In the genomic region with DNA sequence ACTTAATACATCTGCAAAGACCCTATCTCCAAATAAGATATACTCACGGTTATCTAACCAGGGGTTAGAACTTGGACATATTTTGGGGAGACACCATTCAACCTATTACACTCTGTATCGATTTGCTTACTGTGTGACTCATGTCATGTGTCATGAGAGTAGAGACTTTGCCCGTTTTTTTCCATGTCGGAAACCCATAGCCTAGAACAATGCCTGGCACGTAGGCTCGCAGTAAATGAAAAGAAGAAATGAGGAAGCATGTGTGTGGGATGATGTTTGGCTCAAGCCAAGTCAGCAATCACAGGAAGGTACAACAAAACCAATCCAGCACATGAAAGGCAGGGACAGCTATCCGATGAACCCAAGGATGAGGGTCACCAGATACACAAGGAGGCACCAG, we compare ENCODE assay signal across 15 cellular contexts.
DNase-seq lines count a peak whose midpoint lies in the region; ATAC-seq and TF ChIP-seq lines count a peak whose summit lies in the region.
"Had no signal": no experiment of that assay in that cellular context is flagged by ENCODE, and none has a peak within 500 bp of the region (broad histone marks: within the 10 kb centered on the region; RNA-seq: fewer than 3 reads in every experiment).

No MANE protein-coding gene starts in this region.

- no peaks in the 10 kb centered on the region for H3K9me3 ChIP-seq in HCT116 (ENCODE audit: control insufficient read depth in 1 of 2, insufficient read depth in 1 of 2, low read depth in 1 of 2, low read length in 2 of 2)
- H3K9me3 ChIP-seq in SJSA1 (replicated peaks) = no peaks in the 10 kb centered on the region
- H3K9me3 ChIP-seq in psoas muscle = no peaks in the 10 kb centered on the region
- H3K9me3 ChIP-seq in OCI-LY7 (ENCODE audit: low read length) = no peaks in the 10 kb centered on the region
- H3K9me3 ChIP-seq: prostate gland, thoracic aorta had no signal

- H3K4me2 ChIP-seq in HCT116 (ENCODE audit: low read length) (peak overlapping the region; percentile 81), OCI-LY7 (ENCODE audit: low read length) (no peak overlapping the region)

- WGBS in psoas muscle, 3 donors = 74 to 77% (median 74%) methylated on average over 7 of the region's 7 CpGs

- H3K9me2 ChIP-seq in HCT116 (ENCODE audit: insufficient read depth) (no peaks in the 10 kb centered on the region), OCI-LY7 (ENCODE audit: insufficient read depth, low read length) (no peaks in the 10 kb centered on the region)

- H4K20me1 ChIP-seq in HCT116 (ENCODE audit: insufficient read depth) (no peaks in the 10 kb centered on the region), OCI-LY7 (ENCODE audit: insufficient read depth, low read length) (no peaks in the 10 kb centered on the region)

- H3K27ac ChIP-seq in HCT116 (ENCODE audit: low read depth, low read length) (peak overlapping the region; percentile 96), SJSA1 (peak overlapping the region; percentile 92), psoas muscle (peak overlapping the region; percentile 51), OCI-LY7 (ENCODE audit: low read depth, low read length, poor library complexity, severe bottlenecking) (no peak overlapping the region)
- H3K27ac ChIP-seq: prostate gland, thoracic aorta had no signal

- RAD21 ChIA-PET in HCT116 (lab: Charles Lee; ENCODE audit: low non-redundant PET in 1 of 2, low total read pairs in 2 of 2, uncharacterized antibody in 2 of 2, unreplicated experiment in 2 of 2) = no interaction called here

- H3K9ac ChIP-seq in HCT116 (ENCODE audit: low read length) = peak overlapping the region; percentile 70

- TF ChIP-seq CTCF in HCT116 (IDR thresholded peaks at IDR 0.05 in 2 of 3, conservative IDR thresholded peaks at IDR 0.05 in 1 of 3; ENCODE audit: borderline replicate concordance in 1 of 3, insufficient read depth in 1 of 3, low read depth in 2 of 3, low read length in 2 of 3) (no peak), psoas muscle (IDR thresholded peaks at IDR 0.05) (no peak), OCI-LY7 (conservative IDR thresholded peaks at IDR 0.05; ENCODE audit: low read length) (no peak)

- H3K4me3 ChIP-seq in HCT116 (replicated peaks in 1 of 2; ENCODE audit: low read depth in 1 of 2, low read length in 2 of 2) (peak overlapping the region in 1 of 2 experiments; percentile 38; a peak in 2 of 4 replicates), SJSA1 (no peak overlapping the region), psoas muscle (no peak overlapping the region), OCI-LY7 (ENCODE audit: low read depth, low read length, poor library complexity, severe bottlenecking) (no peak overlapping the region)
- H3K4me3 ChIP-seq: prostate gland, thoracic aorta had no signal

- TF ChIP-seq POLR2A in HCT116 (IDR thresholded peaks at IDR 0.05; ENCODE audit: borderline replicate concordance, extremely low read depth, insufficient read depth, insufficient read length) = no peak

- CTCF ChIA-PET in HCT116 (lab: Charles Lee) = no interaction called here
- CTCF ChIA-PET in OCI-LY7 (lab: Charles Lee; ENCODE audit: unreplicated experiment) = no interaction called here

- BruUV-seq in HCT116 (replicated peaks; lab: Mats Ljungman, UMichigan) (no TSS peak), OCI-LY7 (replicated peaks; lab: Mats Ljungman, UMichigan) (no TSS peak)

- intact Hi-C loops in HCT116 (cut with micrococcal nuclease) (loop anchor here (5.0 to 10.0 kb wide), 4 partner anchors 106 to 228 kb away; a partner anchor contains a TSS), psoas muscle (cut with DNase I) (no loop called here), OCI-LY7 (cut with micrococcal nuclease; ENCODE audit: unreplicated experiment) (no loop called here)

- H3K27me3 ChIP-seq in HCT116 (ENCODE audit: insufficient read depth, low read length) = no peaks in the 10 kb centered on the region
- H3K27me3 ChIP-seq in SJSA1 (replicated peaks) = no peaks in the 10 kb centered on the region
- H3K27me3 ChIP-seq in psoas muscle (ENCODE audit: insufficient read depth in 3 of 3, low read length in 2 of 3) = no peaks in the 10 kb centered on the region

- H3K36me3 ChIP-seq in HCT116 (ENCODE audit: control insufficient read depth in 1 of 2, insufficient read depth in 2 of 2, low read length in 2 of 2) (no peaks in the 10 kb centered on the region), SJSA1 (no peaks in the 10 kb centered on the region), psoas muscle (ENCODE audit: insufficient read depth in 1 of 2, low read depth in 1 of 2) (no peaks in the 10 kb centered on the region), OCI-LY7 (ENCODE audit: insufficient read depth, low read length) (no peaks in the 10 kb centered on the region)
- H3K36me3 ChIP-seq: prostate gland, thoracic aorta had no signal

- POLR2A ChIA-PET in HCT116 (lab: Charles Lee) = interaction anchor here (1.6 kb wide), 1 partner anchor 27 kb away, joined by 5 read pairs; no protein-coding TSS in a partner anchor
- POLR2A ChIA-PET in OCI-LY7 (lab: Charles Lee) = no interaction called here

- H3K4me1 ChIP-seq in HCT116 (ENCODE audit: control insufficient read depth in 1 of 2, insufficient read depth in 2 of 2, low read length in 2 of 2) = peaks cover 49 to 67% of the 10 kb centered on the region in 2 experiments
- H3K4me1 ChIP-seq in SJSA1 (replicated peaks) = peaks cover 55% of the 10 kb centered on the region
- H3K4me1 ChIP-seq in psoas muscle = peaks cover 44% of the 10 kb centered on the region
- no peaks in the 10 kb centered on the region for H3K4me1 ChIP-seq in OCI-LY7 (ENCODE audit: insufficient read depth, low read length, poor library complexity, severe bottlenecking)
- H3K4me1 ChIP-seq: prostate gland had no signal

- ATAC-seq in HCT116 = peak; percentile 38
- no peak for ATAC-seq in psoas muscle
- ATAC-seq in GM18909 (IDR thresholded peaks at IDR 0.05; ENCODE audit: poor library complexity, unreplicated experiment) = no peak
- ATAC-seq: effector memory CD8-positive, alpha-beta T cell had no signal

- DNase-seq in HCT116 (ENCODE audit: low read depth, low spot score) = peak; percentile 75
- DNase-seq in SJSA1 (ENCODE audit: low read depth in 1 of 2, low spot score in 2 of 2) = peak in 1 of 2 experiments; percentile 53
- peak; percentile 34 for DNase-seq in fibroblast of peridontal ligament (ENCODE audit: extremely low read depth)
- no peak for DNase-seq in psoas muscle
- no peak for DNase-seq in OCI-LY7 (ENCODE audit: low spot score)
- DNase-seq in germinal center (ENCODE audit: low spot score) = no peak
- no peak for DNase-seq in CD1c-positive myeloid dendritic cell (ENCODE audit: extremely low spot score)
- DNase-seq: activated effector memory CD4-positive, alpha-beta T cell treated with Interleukin-2 at 50 U/mL for 16 hours; C1 segment of cervical spinal cord; effector memory CD8-positive, alpha-beta T cell; head of caudate nucleus; NCI-H1092 had no signal

- H3K79me2 ChIP-seq in HCT116 (ENCODE audit: insufficient read depth, low read length) = no peaks in the 10 kb centered on the region
- no peaks in the 10 kb centered on the region for H3K79me2 ChIP-seq in OCI-LY7 (ENCODE audit: insufficient read depth, low read depth, low read length)

- H2AFZ ChIP-seq in HCT116 (ENCODE audit: low read depth, low read length, poor library complexity, severe bottlenecking) (no peak overlapping the region), OCI-LY7 (ENCODE audit: low read length) (no peak overlapping the region)

- no peak for TF ChIP-seq RAD21 in HCT116 (IDR thresholded peaks at IDR 0.05; ENCODE audit: low read depth)

TF ChIP-seq in HCT116, 20 proteins besides CTCF, POLR2A, EP300 and RAD21 (continues in another document):
- TF ChIP-seq ZNF274 (IDR thresholded peaks at IDR 0.05; ENCODE audit: low read depth, low read length) = no peak
- TF ChIP-seq, protein P1, sequence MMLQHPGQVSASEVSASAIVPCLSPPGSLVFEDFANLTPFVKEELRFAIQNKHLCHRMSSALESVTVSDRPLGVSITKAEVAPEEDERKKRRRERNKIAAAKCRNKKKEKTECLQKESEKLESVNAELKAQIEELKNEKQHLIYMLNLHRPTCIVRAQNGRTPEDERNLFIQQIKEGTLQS (IDR thresholded peaks at IDR 0.05) = no peak
- no peak for TF ChIP-seq SRF (IDR thresholded peaks at IDR 0.05; ENCODE audit: low read depth)
- TF ChIP-seq JUND (IDR thresholded peaks at IDR 0.05) = peak; percentile 84
- no peak for TF ChIP-seq ELF1 (IDR thresholded peaks at IDR 0.05; ENCODE audit: borderline replicate concordance, low read depth)
- TF ChIP-seq FOSL1 (IDR thresholded peaks at IDR 0.05; ENCODE audit: low read depth) = peak; percentile 86
- TF ChIP-seq CBX3 (IDR thresholded peaks at IDR 0.05; ENCODE audit: low read depth) = peak; percentile 55
- TF ChIP-seq, protein P2, sequence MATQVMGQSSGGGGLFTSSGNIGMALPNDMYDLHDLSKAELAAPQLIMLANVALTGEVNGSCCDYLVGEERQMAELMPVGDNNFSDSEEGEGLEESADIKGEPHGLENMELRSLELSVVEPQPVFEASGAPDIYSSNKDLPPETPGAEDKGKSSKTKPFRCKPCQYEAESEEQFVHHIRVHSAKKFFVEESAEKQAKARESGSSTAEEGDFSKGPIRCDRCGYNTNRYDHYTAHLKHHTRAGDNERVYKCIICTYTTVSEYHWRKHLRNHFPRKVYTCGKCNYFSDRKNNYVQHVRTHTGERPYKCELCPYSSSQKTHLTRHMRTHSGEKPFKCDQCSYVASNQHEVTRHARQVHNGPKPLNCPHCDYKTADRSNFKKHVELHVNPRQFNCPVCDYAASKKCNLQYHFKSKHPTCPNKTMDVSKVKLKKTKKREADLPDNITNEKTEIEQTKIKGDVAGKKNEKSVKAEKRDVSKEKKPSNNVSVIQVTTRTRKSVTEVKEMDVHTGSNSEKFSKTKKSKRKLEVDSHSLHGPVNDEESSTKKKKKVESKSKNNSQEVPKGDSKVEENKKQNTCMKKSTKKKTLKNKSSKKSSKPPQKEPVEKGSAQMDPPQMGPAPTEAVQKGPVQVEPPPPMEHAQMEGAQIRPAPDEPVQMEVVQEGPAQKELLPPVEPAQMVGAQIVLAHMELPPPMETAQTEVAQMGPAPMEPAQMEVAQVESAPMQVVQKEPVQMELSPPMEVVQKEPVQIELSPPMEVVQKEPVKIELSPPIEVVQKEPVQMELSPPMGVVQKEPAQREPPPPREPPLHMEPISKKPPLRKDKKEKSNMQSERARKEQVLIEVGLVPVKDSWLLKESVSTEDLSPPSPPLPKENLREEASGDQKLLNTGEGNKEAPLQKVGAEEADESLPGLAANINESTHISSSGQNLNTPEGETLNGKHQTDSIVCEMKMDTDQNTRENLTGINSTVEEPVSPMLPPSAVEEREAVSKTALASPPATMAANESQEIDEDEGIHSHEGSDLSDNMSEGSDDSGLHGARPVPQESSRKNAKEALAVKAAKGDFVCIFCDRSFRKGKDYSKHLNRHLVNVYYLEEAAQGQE (IDR thresholded peaks at IDR 0.05; ENCODE audit: low read depth) = no peak
- peak; percentile 61 for TF ChIP-seq SIN3A (IDR thresholded peaks at IDR 0.05; ENCODE audit: low read depth)
- no peak for TF ChIP-seq EGR1 (IDR thresholded peaks at IDR 0.05; ENCODE audit: low read depth)
- no peak for TF ChIP-seq EZH2 (IDR thresholded peaks at IDR 0.05)
- peak; percentile 86 for TF ChIP-seq SP1 (IDR thresholded peaks at IDR 0.05; ENCODE audit: low read depth)

Comparison
In these comparisons a context has a peak if more than half of its experiments do, and no peak if none do; other contexts are left out.
1. DNase-seq: peak in HCT116 (single experiment) and fibroblast of peridontal ligament (single experiment); none in psoas muscle (0 of 2), OCI-LY7 (single experiment), germinal center (single experiment) and CD1c-positive myeloid dendritic cell (single experiment).